Comparison of ENCODE assay signal across 29 cellular contexts in genomic region chr10:47081264-47081663, GRCh38.
DNase-seq lines count a peak whose midpoint lies in the region; ATAC-seq and TF ChIP-seq lines count a peak whose summit lies in the region.
"Had no signal": no experiment of that assay in that cellular context is flagged by ENCODE, and none has a peak within 500 bp of the region (broad histone marks: within the 10 kb centered on the region; RNA-seq: fewer than 3 reads in every experiment).

No MANE protein-coding gene starts in this region.

- DNase-seq in activated CD4-positive, alpha-beta T cell treated with anti-CD3 and anti-CD28 coated beads for 36 hours: peak; percentile 38
- no peak for DNase-seq in activated CD4-positive, alpha-beta T cell treated with anti-CD3 and anti-CD28 coated beads for 4 hours
- peak in 1 of 2 donors; percentile 20 for DNase-seq in central memory CD8-positive, alpha-beta T cell (ENCODE audit: low spot score in 2 of 2)
- DNase-seq in stimulated activated CD4-positive, alpha-beta T cell treated with anti-CD3 and anti-CD28 coated beads, Interleukin-4, amount 100 ng/mL, for 24 hours: no peak
- DNase-seq in DMS79 treated with DMSO at 0.1 percent for 48 hours (lab: John Stamatoyannopoulos, UW) (no peak), GM23248 (no peak)
- DNase-seq: activated CD4-positive, alpha-beta T cell treated with anti-CD3 and anti-CD28 coated beads, Interleukin-2, amount 50 U/mL, for 48 hours; activated effector memory CD4-positive, alpha-beta T cell treated with anti-CD3 and anti-CD28 coated beads, Interleukin-2, amount 50 U/mL, for 16 hours; DMS153; foreskin fibroblast; head of caudate nucleus; IMR-90; NCI-H1105 treated with DMSO at 0.1 percent for 48 hours; NCI-H2029 treated with DMSO at 0.1 percent for 48 hours; NCI-H2227 treated with DMSO at 0.1 percent for 48 hours; NCI-H526; right cardiac atrium; SK-N-SH; stimulated activated CD8-positive, alpha-beta memory T cell treated with anti-CD3 and anti-CD28 coated beads, Interleukin-4, amount 100 ng/mL, for 48 hours; T-helper 17 cell; tibial artery had no signal

- no peak overlapping the region for H3K4me3 ChIP-seq in BLaER1 treated with 17β-estradiol and CSF1 and Interleukin-3, amounts not matched to agents 10 nM and 100 nM
- H3K4me3 ChIP-seq in Loucy (ENCODE audit: low read length, poor library complexity, severe bottlenecking) (no peak overlapping the region), GM23248 (no peak overlapping the region)
- H3K4me3 ChIP-seq: A549, esophagus muscularis mucosa, PC-9, smooth muscle cell, tibial artery had no signal

- 28 to 32% methylated on average over 4 of the region's 4 CpGs for WGBS in GM23248 (ENCODE audit: low coverage in 1 of 2, low lambda C conversion rate in 2 of 2, missing lambda C conversion rate in 2 of 2), 2 experiments

- CTCF ChIA-PET in activated CD4-positive, alpha-beta T cell treated with anti-CD3 and anti-CD28 coated beads for 36 hours (lab: Charles Lee): interaction anchor here (0.7 kb wide), 1 partner anchor 357 kb away, joined by 3 read pairs; no protein-coding TSS in a partner anchor

- no peak overlapping the region for H3K9ac ChIP-seq in BLaER1 treated with 17β-estradiol and CSF1 and Interleukin-3, amounts not matched to agents 10 nM and 100 nM
- no peak overlapping the region for H3K9ac ChIP-seq in Loucy (ENCODE audit: low read depth, low read length, poor library complexity, severe bottlenecking)
- H3K9ac ChIP-seq in GM23248: no peak overlapping the region
- H3K9ac ChIP-seq: SK-N-SH had no signal

- H3K4me1 Mint-ChIP-seq in activated CD4-positive, alpha-beta T cell treated with anti-CD3 and anti-CD28 coated beads for 36 hours: peaks cover 13% of the 10 kb centered on the region
- peaks cover 13% of the 10 kb centered on the region for H3K4me1 Mint-ChIP-seq in central memory CD8-positive, alpha-beta T cell

- H3K36me3 ChIP-seq in BLaER1 treated with 17β-estradiol and CSF1 and Interleukin-3, amounts not matched to agents 10 nM and 100 nM: no peaks in the 10 kb centered on the region
- no peaks in the 10 kb centered on the region for H3K36me3 ChIP-seq in Loucy (ENCODE audit: insufficient read depth, low read length)
- H3K36me3 ChIP-seq in GM23248 (ENCODE audit: low read depth): no peaks in the 10 kb centered on the region
- H3K36me3 ChIP-seq: esophagus muscularis mucosa, tibial artery had no signal

- no peak overlapping the region for H2AFZ ChIP-seq in Loucy (ENCODE audit: low read length)
- no peak overlapping the region for H2AFZ ChIP-seq in GM23248
- H2AFZ ChIP-seq: PC-9 had no signal

- H3K9me2 ChIP-seq in Loucy (replicated peaks; ENCODE audit: low read depth, low read length): no peaks in the 10 kb centered on the region
- no peaks in the 10 kb centered on the region for H3K9me2 ChIP-seq in GM23248 (ENCODE audit: insufficient read depth)
- H3K9me2 ChIP-seq: SK-N-SH had no signal

- peak; percentile 64 for ATAC-seq in activated CD4-positive, alpha-beta T cell treated with anti-CD3 and anti-CD28 coated beads for 36 hours
- peak; percentile 68 for ATAC-seq in central memory CD8-positive, alpha-beta T cell (replicated peaks; ENCODE audit: extremely low read depth, poor library complexity, severe bottlenecking)
- ATAC-seq: A549, HCT116, right cardiac atrium, Right ventricle myocardium inferior, T-helper 17 cell had no signal

- H4K20me1 ChIP-seq in BLaER1 treated with 17β-estradiol and CSF1 and Interleukin-3, amounts not matched to agents 10 nM and 100 nM: no peaks in the 10 kb centered on the region
- H4K20me1 ChIP-seq in Loucy (ENCODE audit: insufficient read depth, low read length, poor library complexity, severe bottlenecking) (no peaks in the 10 kb centered on the region), GM23248 (ENCODE audit: insufficient read depth) (no peaks in the 10 kb centered on the region)

- H3F3A ChIP-seq in Loucy (ENCODE audit: low read depth) (no peaks in the 10 kb centered on the region), GM23248 (ENCODE audit: insufficient read depth) (no peaks in the 10 kb centered on the region)

- H3K27me3 Mint-ChIP-seq in activated CD4-positive, alpha-beta T cell treated with anti-CD3 and anti-CD28 coated beads for 36 hours: no peaks in the 10 kb centered on the region
- no peaks in the 10 kb centered on the region for H3K27me3 Mint-ChIP-seq in central memory CD8-positive, alpha-beta T cell

- H3K27me3 ChIP-seq in BLaER1 treated with 17β-estradiol and CSF1 and Interleukin-3, amounts not matched to agents 10 nM and 100 nM: no peaks in the 10 kb centered on the region
- H3K27me3 ChIP-seq in Loucy (ENCODE audit: insufficient read depth, low read length, poor library complexity, severe bottlenecking): no peaks in the 10 kb centered on the region
- peaks cover 3% of the 10 kb centered on the region for H3K27me3 ChIP-seq in GM23248 (replicated peaks; ENCODE audit: insufficient read depth)

- intact Hi-C loops in activated CD4-positive, alpha-beta T cell treated with anti-CD3 and anti-CD28 coated beads for 36 hours (cut with DNase I, micrococcal nuclease): no loop called here

- peaks cover 2 to 37% (median 16%) of the 10 kb centered on the region in 10 experiments; a peak in 15 of 20 replicates for H3K4me1 ChIP-seq in BLaER1 treated with 17β-estradiol and CSF1 and Interleukin-3, amounts not matched to agents 10 nM and 100 nM
- H3K4me1 ChIP-seq in Loucy (ENCODE audit: insufficient read depth, low read length, poor library complexity, severe bottlenecking) (peaks cover 42% of the 10 kb centered on the region), GM23248 (ENCODE audit: insufficient read depth) (no peaks in the 10 kb centered on the region)
- H3K4me1 ChIP-seq: A549, esophagus muscularis mucosa, tibial artery had no signal

- H3K79me2 ChIP-seq in Loucy (ENCODE audit: insufficient read depth, low read length) (no peaks in the 10 kb centered on the region), GM23248 (ENCODE audit: insufficient read depth) (no peaks in the 10 kb centered on the region)

- in situ Hi-C loops in GM23248 (cut with MboI): no loop called here

- H3K9me3 ChIP-seq in BLaER1 treated with 17β-estradiol and CSF1 and Interleukin-3, amounts not matched to agents 10 nM and 100 nM (replicated peaks in 1 of 11): peaks cover 0 to 20% (median 11%) of the 10 kb centered on the region in 11 experiments; a peak in 13 of 22 replicates
- H3K9me3 ChIP-seq in Loucy (ENCODE audit: insufficient read depth, low read depth, low read length) (no peaks in the 10 kb centered on the region), GM23248 (ENCODE audit: low read depth) (no peaks in the 10 kb centered on the region)
- H3K9me3 ChIP-seq: A549, esophagus muscularis mucosa, SK-N-SH, tibial artery had no signal

- H3K4me3 Mint-ChIP-seq in activated CD4-positive, alpha-beta T cell treated with anti-CD3 and anti-CD28 coated beads for 36 hours: no peak overlapping the region
- H3K4me3 Mint-ChIP-seq in central memory CD8-positive, alpha-beta T cell: no peak overlapping the region
- H3K4me3 Mint-ChIP-seq: T-helper 17 cell had no signal

- no peaks in the 10 kb centered on the region for H3K9me3 Mint-ChIP-seq in activated CD4-positive, alpha-beta T cell treated with anti-CD3 and anti-CD28 coated beads for 36 hours (ENCODE audit: low read depth)
- no peaks in the 10 kb centered on the region for H3K9me3 Mint-ChIP-seq in central memory CD8-positive, alpha-beta T cell

- POLR2A ChIA-PET in activated CD4-positive, alpha-beta T cell treated with anti-CD3 and anti-CD28 coated beads for 36 hours (lab: Charles Lee): interaction anchor here (0.6 kb wide), 1 partner anchor 230 kb away, joined by 3 read pairs; no protein-coding TSS in a partner anchor

- H3K36me3 Mint-ChIP-seq in activated CD4-positive, alpha-beta T cell treated with anti-CD3 and anti-CD28 coated beads for 36 hours (ENCODE audit: low read depth): no peaks in the 10 kb centered on the region
- H3K36me3 Mint-ChIP-seq in central memory CD8-positive, alpha-beta T cell (ENCODE audit: insufficient read depth): no peaks in the 10 kb centered on the region

- no peak for TF ChIP-seq CTCF in Loucy (conservative IDR thresholded peaks at IDR 0.05; ENCODE audit: low read length)

- peak overlapping the region in 8 of 11 experiments; percentile 9 to 55 (median 30); a peak in 10 of 22 replicates for H3K4me2 ChIP-seq in BLaER1 treated with 17β-estradiol and CSF1 and Interleukin-3, amounts not matched to agents 10 nM and 100 nM
- H3K4me2 ChIP-seq in Loucy (ENCODE audit: low read depth, low read length, poor library complexity, severe bottlenecking): peak overlapping the region; percentile 26
- H3K4me2 ChIP-seq in GM23248 (ENCODE audit: unreplicated experiment): no peak overlapping the region
- H3K4me2 ChIP-seq: A549, PC-9, SK-N-SH, smooth muscle cell had no signal

- H3K27ac Mint-ChIP-seq in activated CD4-positive, alpha-beta T cell treated with anti-CD3 and anti-CD28 coated beads for 36 hours: no peak overlapping the region
- H3K27ac Mint-ChIP-seq in central memory CD8-positive, alpha-beta T cell (ENCODE audit: low read depth): no peak overlapping the region
- H3K27ac Mint-ChIP-seq: T-helper 17 cell had no signal

- peak overlapping the region in 1 of 11 experiments; percentile 6; a peak in 1 of 22 replicates for H3K27ac ChIP-seq in BLaER1 treated with 17β-estradiol and CSF1 and Interleukin-3, amounts not matched to agents 10 nM and 100 nM
- H3K27ac ChIP-seq in GM23248: no peak overlapping the region
- H3K27ac ChIP-seq: A549, esophagus muscularis mucosa, PC-9, tibial artery had no signal
